In the genomic region with DNA sequence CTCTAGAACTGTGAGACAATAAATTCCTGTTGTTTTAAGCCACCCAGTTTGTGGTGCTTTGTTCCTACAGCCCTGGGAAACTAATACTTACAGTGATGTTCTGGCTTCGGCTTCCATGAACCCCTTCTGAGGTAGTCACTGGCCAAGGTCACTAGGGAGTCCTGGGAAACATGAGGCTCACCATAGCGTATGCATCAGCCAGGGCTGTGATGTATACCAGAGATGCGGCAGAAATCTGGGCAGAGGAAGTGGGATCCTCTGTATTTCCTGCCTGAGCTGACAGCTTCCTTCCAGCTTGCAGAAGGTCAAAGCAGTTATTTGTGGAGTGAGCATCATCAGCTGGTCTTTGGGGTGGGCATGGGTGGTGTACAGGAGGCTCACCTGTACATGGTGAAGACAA, we compare ENCODE assay signal across 1 cellular context.
TF ChIP-seq lines count a peak whose summit lies in the region.

No MANE protein-coding gene starts in this region.

TF ChIP-seq in H1, 55 proteins besides CTCF, POLR2A, EP300 and RAD21 (continued from another document):
- TF ChIP-seq ATF3 (IDR thresholded peaks at IDR 0.05; ENCODE audit: insufficient read depth, low read depth, low read length): no peak
- TF ChIP-seq EZH2 (IDR thresholded peaks at IDR 0.05; ENCODE audit: low read depth, low read length, severe bottlenecking): no peak
